6 cellular contexts compared by ENCODE assay signal in the genomic region with DNA sequence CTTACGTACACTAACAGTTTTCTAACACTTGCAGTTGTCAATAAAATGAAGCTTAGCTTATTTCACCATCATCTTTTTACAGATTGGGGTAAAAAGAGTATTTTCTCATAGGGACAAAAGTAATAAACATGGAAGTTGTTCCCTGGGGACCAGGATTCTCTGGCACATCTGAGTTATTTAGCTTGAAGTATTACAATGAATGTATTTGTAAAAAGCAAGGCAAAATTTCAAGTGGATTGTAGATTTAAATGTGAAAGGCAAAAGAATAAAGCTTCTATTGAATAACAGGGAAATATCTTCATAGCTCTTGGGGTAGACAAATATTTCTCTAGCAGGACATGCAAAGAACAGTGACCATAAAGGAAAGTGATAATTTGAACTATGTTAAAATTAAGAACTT.
"Had no signal": no experiment of that assay in that cellular context is flagged by ENCODE, and none has a peak within 500 bp of the region (broad histone marks: within the 10 kb centered on the region; RNA-seq: fewer than 3 reads in every experiment).

No MANE protein-coding gene starts in this region.

- H3K27ac ChIP-seq: HL-60 had no signal

- H3K4me2 ChIP-seq: GM23338 had no signal

- ATAC-seq: GM23338, HepG2 had no signal

- H3K4me3 ChIP-seq: GM23338 had no signal

- H3K9me3 Mint-ChIP-seq: GM23338, H9 had no signal

- H3K4me3 Mint-ChIP-seq: GM23338, H9, IgD-negative memory B cell had no signal

- H3K27ac Mint-ChIP-seq: GM23338, H9 had no signal

- DNase-seq: H9, HCEC 1CT had no signal
